ENCODE assay signal across 9 cellular contexts in genomic region chr10:63376560-63377304, GRCh38.
A peak's percentile ranks its signal among the peaks of the same experiment; 100 is the strongest.
DNase-seq lines count a peak whose midpoint lies in the region; ATAC-seq, FAIRE-seq and TF ChIP-seq lines count a peak whose summit lies in the region.
"Had no signal": no experiment of that assay in that cellular context is flagged by ENCODE, and none has a peak within 500 bp of the region (broad histone marks: within the 10 kb centered on the region; RNA-seq: fewer than 3 reads in every experiment).

No MANE protein-coding gene starts in this region.

- H4K20me1 ChIP-seq in HepG2 (ENCODE audit: insufficient read depth, low read length) (peaks cover 2% of the 10 kb centered on the region; the same call in 1 of the 2 replicates), mammary epithelial cell (ENCODE audit: insufficient read depth, low read length) (no peaks in the 10 kb centered on the region)

- H3K79me2 ChIP-seq in HepG2 (ENCODE audit: insufficient read depth, low read length) (peaks cover 9% of the 10 kb centered on the region), mammary epithelial cell (ENCODE audit: insufficient read depth, low read length) (peaks cover 65% of the 10 kb centered on the region)

- no TSS peak for BruUV-seq in HepG2 (replicated peaks; lab: Mats Ljungman, UMichigan)
- BruUV-seq in mammary epithelial cell (replicated peaks; lab: Mats Ljungman, UMichigan): no TSS peak

- intact Hi-C loops in right lobe of liver (cut with DNase I) (no loop called here), HepG2 (cut with micrococcal nuclease; ENCODE audit: unreplicated experiment) (no loop called here), mammary epithelial cell (cut with micrococcal nuclease) (no loop called here)

- no peak for TF ChIP-seq POLR2A in right lobe of liver (IDR thresholded peaks at IDR 0.05)
- no peak for TF ChIP-seq POLR2A in HepG2 (IDR thresholded peaks at IDR 0.05; ENCODE audit: insufficient read depth in 1 of 2, low read depth in 2 of 2, low read length in 2 of 2)

- H3K27ac ChIP-seq in right lobe of liver: no peak overlapping the region
- no peak overlapping the region for H3K27ac ChIP-seq in HepG2 (ENCODE audit: extremely low read length, insufficient read depth, low read length)
- H3K27ac ChIP-seq in mammary epithelial cell (ENCODE audit: insufficient read depth, low read depth, low read length): peak overlapping the region; percentile 29
- no peak overlapping the region for H3K27ac ChIP-seq in small intestine (ENCODE audit: low read depth in 1 of 2, low read length in 1 of 2)
- no peak overlapping the region for H3K27ac ChIP-seq in WERI-Rb-1

- FAIRE-seq in HepG2 (lab: Jason Lieb, UNC) (no peak), small intestine (lab: Jason Lieb, UNC) (no peak)

- in situ Hi-C loops in HepG2 (cut with HindIII; ENCODE audit: extremely low pct_ligation_motif_present, low pct_unique_long_range_greater_than_20kb) (no loop called here), mammary epithelial cell (cut with MboI; ENCODE audit: low sequenced_read_pairs in 2 of 2) (no loop called here)

- no peak overlapping the region for H3K4me3 ChIP-seq in right lobe of liver
- H3K4me3 ChIP-seq in HepG2 (replicated peaks in 1 of 3; ENCODE audit: insufficient read depth in 1 of 3, low read depth in 2 of 3, low read length in 3 of 3): no peak overlapping the region
- no peak overlapping the region for H3K4me3 ChIP-seq in mammary epithelial cell (replicated peaks in 1 of 3; ENCODE audit: insufficient read depth in 1 of 3, low read depth in 2 of 3, low read length in 3 of 3)
- no peak overlapping the region for H3K4me3 ChIP-seq in small intestine (ENCODE audit: low read depth in 1 of 2, low read length in 2 of 2)
- H3K4me3 ChIP-seq in WERI-Rb-1 (ENCODE audit: low read depth, low read length): no peak overlapping the region

- no peak overlapping the region for H3K4me2 ChIP-seq in HepG2 (ENCODE audit: low read depth, low read length)
- H3K4me2 ChIP-seq in mammary epithelial cell (ENCODE audit: insufficient read depth, low read depth, low read length): peak overlapping the region; percentile 67

- no peaks in the 10 kb centered on the region for H3K4me1 ChIP-seq in right lobe of liver
- no peaks in the 10 kb centered on the region for H3K4me1 ChIP-seq in HepG2 (ENCODE audit: insufficient read depth, low read length)
- H3K4me1 ChIP-seq in mammary epithelial cell (ENCODE audit: insufficient read depth, low read length): peaks cover 17% of the 10 kb centered on the region
- no peaks in the 10 kb centered on the region for H3K4me1 ChIP-seq in small intestine (ENCODE audit: control insufficient read depth in 2 of 2, insufficient read depth in 1 of 2, low read depth in 1 of 2, low read length in 1 of 2)

- DNase-seq in right lobe of liver: no peak
- no peak for DNase-seq in HepG2 (ENCODE audit: low spot score)
- peak; percentile 61 for DNase-seq in mammary epithelial cell
- DNase-seq in HEK293T (ENCODE audit: extremely low spot score): no peak
- DNase-seq in HPDE6-E6E7 (ENCODE audit: extremely low spot score): no peak
- no peak for DNase-seq in small intestine
- DNase-seq in WERI-Rb-1: no peak
- DNase-seq: 8988T had no signal

- dilution Hi-C loops in mammary epithelial cell (cut with HindIII; ENCODE audit: low sequenced_read_pairs): no loop called here

- ATAC-seq in right lobe of liver: peak in 3 of 4 donors; percentile 34 to 52 (median 35)
- no peak for ATAC-seq in HepG2
- peak; percentile 98 for ATAC-seq in HG03175 (IDR thresholded peaks at IDR 0.05; ENCODE audit: unreplicated experiment)

- H3K9ac ChIP-seq in HepG2 (ENCODE audit: insufficient read depth, low read depth, low read length) (no peak overlapping the region), mammary epithelial cell (ENCODE audit: insufficient read depth, low read length) (no peak overlapping the region)

- no peak for TF ChIP-seq EP300 in HepG2 (IDR thresholded peaks at IDR 0.05; ENCODE audit: low read depth in 2 of 2, low read length in 2 of 2)
- no peak for TF ChIP-seq EP300 in HepG2 (CRISPR knock-in tag; IDR thresholded peaks at IDR 0.05; ENCODE audit: borderline replicate concordance)

- no peak for TF ChIP-seq RAD21 in HepG2 (CRISPR knock-in tag; IDR thresholded peaks at IDR 0.05)

- H3K9me3 ChIP-seq in right lobe of liver: no peaks in the 10 kb centered on the region
- H3K9me3 ChIP-seq in HepG2 (ENCODE audit: low read length): no peaks in the 10 kb centered on the region
- no peaks in the 10 kb centered on the region for H3K9me3 ChIP-seq in mammary epithelial cell (replicated peaks; ENCODE audit: insufficient read depth, low read length)
- H3K9me3 ChIP-seq in small intestine (ENCODE audit: control insufficient read depth, low read depth): no peaks in the 10 kb centered on the region
- no peaks in the 10 kb centered on the region for H3K9me3 ChIP-seq in WERI-Rb-1 (ENCODE audit: severe bottlenecking)

- 68% methylated on average over 4 of the region's 4 CpGs for WGBS in right lobe of liver (ENCODE audit: insufficient coverage, low coverage, low lambda C conversion rate, missing lambda C conversion rate)
- 97% methylated on average over 4 of the region's 4 CpGs for WGBS in HepG2 (ENCODE audit: low lambda C conversion rate)
- WGBS in mammary epithelial cell (ENCODE audit: low coverage, missing lambda C conversion rate): 60% methylated on average over 4 of the region's 4 CpGs
- WGBS in small intestine, 3 donors: 78 to 94% (median 84%) methylated on average over 4 of the region's 4 CpGs

- CTCF ChIA-PET in HepG2 (lab: Yijun Ruan, JAX; ENCODE audit: low intra/inter-chr PET ratio, low total read pairs) (no interaction called here), mammary epithelial cell (lab: Charles Lee; ENCODE audit: low non-redundant PET) (no interaction called here), HEK293T (lab: Yijun Ruan, JAX) (no interaction called here)

- TF ChIP-seq CTCF in right lobe of liver (IDR thresholded peaks at IDR 0.05): no peak
- no peak for TF ChIP-seq CTCF in HepG2 (CRISPR knock-in tag; IDR thresholded peaks at IDR 0.05)
- TF ChIP-seq CTCF in mammary epithelial cell (conservative IDR thresholded peaks at IDR 0.05 in 1 of 2, IDR thresholded peaks at IDR 0.05 in 1 of 2; ENCODE audit: extremely low read depth in 1 of 2, insufficient read depth in 1 of 2, low read depth in 1 of 2, low read length in 2 of 2): no peak
- TF ChIP-seq CTCF in WERI-Rb-1 (IDR thresholded peaks at IDR 0.05; ENCODE audit: low read depth, low read length): no peak

- H2AFZ ChIP-seq in HepG2 (ENCODE audit: low read length) (no peak overlapping the region), mammary epithelial cell (ENCODE audit: low read depth, low read length) (no peak overlapping the region)

- POLR2A ChIA-PET in HepG2 (lab: Yijun Ruan, JAX): no interaction called here
- POLR2A ChIA-PET in HEK293T (lab: Yijun Ruan, JAX): no interaction called here

- no peaks in the 10 kb centered on the region for H3K27me3 ChIP-seq in right lobe of liver
- H3K27me3 ChIP-seq in HepG2 (ENCODE audit: control insufficient read depth in 1 of 2, insufficient read depth in 2 of 2, low read length in 2 of 2): no peaks in the 10 kb centered on the region; a peak in 1 of 5 replicates
- H3K27me3 ChIP-seq in mammary epithelial cell (ENCODE audit: insufficient read depth, low read length): no peaks in the 10 kb centered on the region
- H3K27me3 ChIP-seq in small intestine (ENCODE audit: control insufficient read depth in 2 of 2, insufficient read depth in 2 of 2, low read length in 2 of 2): no peaks in the 10 kb centered on the region
- H3K27me3 ChIP-seq in WERI-Rb-1 (ENCODE audit: insufficient read depth, low read depth, severe bottlenecking): no peaks in the 10 kb centered on the region

- H3K36me3 ChIP-seq in right lobe of liver: no peaks in the 10 kb centered on the region
- peaks cover 0 to 5% of the 10 kb centered on the region in 2 experiments; a peak in 1 of 5 replicates for H3K36me3 ChIP-seq in HepG2 (replicated peaks in 1 of 2; ENCODE audit: control insufficient read depth in 1 of 2, insufficient read depth in 2 of 2, low read length in 2 of 2)
- peaks cover 6% of the 10 kb centered on the region for H3K36me3 ChIP-seq in mammary epithelial cell (ENCODE audit: insufficient read depth, low read length)
- peaks cover 0 to 2% of the 10 kb centered on the region in 2 donors for H3K36me3 ChIP-seq in small intestine (ENCODE audit: control insufficient read depth in 2 of 2, insufficient read depth in 2 of 2, low read length in 2 of 2)
- peaks cover 2% of the 10 kb centered on the region; the same call in 1 of the 2 replicates for H3K36me3 ChIP-seq in WERI-Rb-1

TF ChIP-seq in HEK293T, 16 proteins besides CTCF, POLR2A, EP300 and RAD21:
- TF ChIP-seq FOXK2 (IDR thresholded peaks at IDR 0.05): no peak
- TF ChIP-seq TARDBP (IDR thresholded peaks at IDR 0.05): no peak
- TF ChIP-seq ZNF384 (IDR thresholded peaks at IDR 0.05): no peak
- TF ChIP-seq FOXM1 (IDR thresholded peaks at IDR 0.05; ENCODE audit: borderline replicate concordance): no peak
- no peak for TF ChIP-seq ARNT (IDR thresholded peaks at IDR 0.05)
- no peak for TF ChIP-seq SP1 (IDR thresholded peaks at IDR 0.05)
- no peak for TF ChIP-seq PKNOX1 (IDR thresholded peaks at IDR 0.05)
- no peak for TF ChIP-seq L3MBTL2 (conservative IDR thresholded peaks at IDR 0.05)
- no peak for TF ChIP-seq SUZ12 (IDR thresholded peaks at IDR 0.05)
- TF ChIP-seq HDGF (IDR thresholded peaks at IDR 0.05; ENCODE audit: borderline replicate concordance): no peak
- no peak for TF ChIP-seq NFRKB (IDR thresholded peaks at IDR 0.05)
- TF ChIP-seq LEF1 (IDR thresholded peaks at IDR 0.05; ENCODE audit: borderline replicate concordance): no peak
- TF ChIP-seq ELF4 (IDR thresholded peaks at IDR 0.05): no peak
- TF ChIP-seq CTBP1 (IDR thresholded peaks at IDR 0.05; ENCODE audit: borderline replicate concordance): no peak
- TF ChIP-seq BHLHE40 (IDR thresholded peaks at IDR 0.05; ENCODE audit: borderline replicate concordance): no peak
- TF ChIP-seq FOXA1 (IDR thresholded peaks at IDR 0.05): no peak
TF ChIP-seq in HEK293T: peak in this region for 0.
